ENCODE assay signal across 16 cellular contexts in the genomic region with DNA sequence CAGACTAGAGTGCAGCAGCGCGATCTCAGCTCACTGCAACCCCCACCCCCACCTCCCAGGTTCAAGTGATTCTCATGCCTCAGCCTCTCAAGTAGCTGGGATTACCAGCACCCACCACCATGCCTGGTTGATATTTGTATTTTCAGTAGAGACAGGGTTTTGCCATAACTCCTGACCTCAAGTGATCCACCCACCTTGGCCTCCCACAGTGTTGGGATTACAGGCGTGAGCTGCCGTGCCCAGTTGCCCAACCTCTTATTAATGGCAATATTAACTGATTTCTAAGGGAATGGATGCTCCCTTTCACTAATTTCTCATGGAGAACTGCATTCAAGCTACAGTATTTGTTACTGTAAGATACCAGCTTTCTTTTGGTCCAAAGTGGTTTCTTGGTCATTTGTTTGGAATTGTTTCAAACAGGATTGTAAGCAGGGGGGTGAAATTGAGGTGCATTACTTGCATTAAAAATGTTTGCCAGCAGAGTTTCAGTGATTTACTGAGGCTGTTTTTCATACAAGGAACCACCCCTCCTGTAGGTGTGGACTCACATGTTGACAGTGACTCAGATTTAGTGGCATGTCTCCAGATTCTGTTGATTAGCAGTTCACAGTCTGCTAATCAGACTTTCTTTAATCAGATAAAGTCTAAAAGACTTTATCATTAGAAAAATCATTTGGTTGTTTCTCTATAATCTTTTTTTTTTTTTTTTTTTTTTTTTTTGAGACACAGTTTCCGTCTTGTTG. TPM values are rescaled to one million over a fixed set of nuclear protein-coding genes. Genes with fewer than 3 reads are reported as not detected.
DNase-seq lines count a peak whose midpoint lies in the region; ATAC-seq, FAIRE-seq and TF ChIP-seq lines count a peak whose summit lies in the region.
"Had no signal": no experiment of that assay in that cellular context is flagged by ENCODE, and none has a peak within 500 bp of the region (broad histone marks: within the 10 kb centered on the region; RNA-seq: fewer than 3 reads in every experiment).

No MANE protein-coding gene starts in this region.

- H3K36me3 ChIP-seq in keratinocyte (ENCODE audit: control insufficient read depth in 2 of 2, extremely low read depth in 1 of 2, insufficient read depth in 2 of 2, low read length in 2 of 2): no peaks in the 10 kb centered on the region
- H3K36me3 ChIP-seq: right lobe of liver had no signal

- H3K4me1 ChIP-seq in keratinocyte (ENCODE audit: control insufficient read depth, extremely low read depth, insufficient read depth, low read length): peaks cover 14% of the 10 kb centered on the region
- H3K4me1 ChIP-seq: right lobe of liver had no signal

- no peak overlapping the region for H3K9ac ChIP-seq in keratinocyte (ENCODE audit: control insufficient read depth, extremely low read depth, insufficient read depth, low read length)

- no peak overlapping the region for H3K4me3 ChIP-seq in keratinocyte (ENCODE audit: control insufficient read depth in 2 of 3, extremely low read depth in 1 of 3, insufficient read depth in 2 of 3, low read depth in 1 of 3, low read length in 3 of 3)
- H3K4me3 ChIP-seq: right lobe of liver had no signal

- H2AFZ ChIP-seq in keratinocyte (ENCODE audit: control insufficient read depth, low read length): no peak overlapping the region

- peak overlapping the region; percentile 54 for H3K4me2 ChIP-seq in keratinocyte (ENCODE audit: control insufficient read depth, extremely low read depth, insufficient read depth, low read depth, low read length)

- H3K27ac ChIP-seq in C4-2B (peak overlapping the region; percentile 35; the same call in 1 of the 2 replicates), keratinocyte (ENCODE audit: control insufficient read depth, insufficient read depth, low read length) (peak overlapping the region; percentile 25)
- H3K27ac ChIP-seq: right lobe of liver had no signal

- DNase-seq in HEK293T (ENCODE audit: extremely low spot score) (no peak), astrocyte of the hippocampus (ENCODE audit: low read depth, low spot score) (peak; percentile 10), keratinocyte (ENCODE audit: low read depth, low spot score) (no peak), GM12891 (ENCODE audit: insufficient read length, low spot score) (no peak), HK-2 (ENCODE audit: unreplicated experiment) (no peak), NCI-H1417 (lab: John Stamatoyannopoulos, UW) (no peak), Right ventricle myocardium inferior (ENCODE audit: missing footprints) (no peak)
- DNase-seq: activated CD4-positive, alpha-beta T cell treated with anti-CD3 and anti-CD28 coated beads for 48 hours; activated gamma-delta T cell treated with Interleukin-2 at 50 U/mL for 16 hours; hypothalamus; NCI-H524; right lobe of liver had no signal

- TF ChIP-seq CTCF in C4-2B (conservative IDR thresholded peaks at IDR 0.05) (peak; percentile 8; the same call in 1 of the 2 replicates), keratinocyte (optimal IDR thresholded peaks at IDR 0.05 in 1 of 3, IDR thresholded peaks at IDR 0.05 in 1 of 3, conservative IDR thresholded peaks at IDR 0.05 in 1 of 3; ENCODE audit: extremely low read depth in 1 of 3, insufficient read depth in 2 of 3, low read length in 3 of 3) (no peak)

- POLR2A ChIA-PET in HEK293T (lab: Yijun Ruan, JAX): interaction anchor here (0.6 kb wide), 1 partner anchor 915 kb away, joined by 3 read pairs; no protein-coding TSS in a partner anchor

- no peaks in the 10 kb centered on the region for H3K27me3 ChIP-seq in keratinocyte (ENCODE audit: control insufficient read depth, extremely low read depth, insufficient read depth, low read length)
- H3K27me3 ChIP-seq: right lobe of liver had no signal

- no peaks in the 10 kb centered on the region for H3K9me1 ChIP-seq in keratinocyte (ENCODE audit: control insufficient read depth, extremely low read depth, insufficient read depth, low read length)

- H3K9me3 ChIP-seq in keratinocyte (ENCODE audit: control insufficient read depth, low read depth, low read length): no peaks in the 10 kb centered on the region
- H3K9me3 ChIP-seq: right lobe of liver had no signal

- ATAC-seq in Right ventricle myocardium inferior: no peak

- dilution Hi-C loops in keratinocyte (cut with MboI; ENCODE audit: extremely low pct_ligation_motif_present, low sequenced_read_pairs): no loop called here

- no peaks in the 10 kb centered on the region for H3K79me2 ChIP-seq in keratinocyte (ENCODE audit: control insufficient read depth, insufficient read depth, low read length)

- FAIRE-seq in keratinocyte (lab: Jason Lieb, UNC) (peak; percentile 53), GM12891 (lab: Jason Lieb, UNC) (no peak)
- FAIRE-seq: colon had no signal

- no peaks in the 10 kb centered on the region for H4K20me1 ChIP-seq in keratinocyte (ENCODE audit: control insufficient read depth, extremely low read depth, insufficient read depth, low read length)

- TF ChIP-seq POLR2A in GM12891 (IDR thresholded peaks at IDR 0.05; ENCODE audit: low read depth, low read length): no peak

- CTCF ChIA-PET in HEK293T (lab: Yijun Ruan, JAX): interaction anchor here (0.7 kb wide), 1 partner anchor 74 kb away, joined by 3 read pairs; no protein-coding TSS in a partner anchor

- intact Hi-C loops in Right ventricle myocardium inferior (cut with DNase I): loop anchor here (5.0 to 10.0 kb wide), 4 partner anchors 37 to 378 kb away; no protein-coding TSS in a partner anchor

TF ChIP-seq in HEK293T, 16 proteins besides CTCF, POLR2A, EP300 and RAD21:
- no peak for TF ChIP-seq ARNT (IDR thresholded peaks at IDR 0.05)
- TF ChIP-seq, protein P1, sequence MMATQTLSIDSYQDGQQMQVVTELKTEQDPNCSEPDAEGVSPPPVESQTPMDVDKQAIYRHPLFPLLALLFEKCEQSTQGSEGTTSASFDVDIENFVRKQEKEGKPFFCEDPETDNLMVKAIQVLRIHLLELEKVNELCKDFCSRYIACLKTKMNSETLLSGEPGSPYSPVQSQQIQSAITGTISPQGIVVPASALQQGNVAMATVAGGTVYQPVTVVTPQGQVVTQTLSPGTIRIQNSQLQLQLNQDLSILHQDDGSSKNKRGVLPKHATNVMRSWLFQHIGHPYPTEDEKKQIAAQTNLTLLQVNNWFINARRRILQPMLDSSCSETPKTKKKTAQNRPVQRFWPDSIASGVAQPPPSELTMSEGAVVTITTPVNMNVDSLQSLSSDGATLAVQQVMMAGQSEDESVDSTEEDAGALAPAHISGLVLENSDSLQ (IDR thresholded peaks at IDR 0.05): 0 out of 2 replicates have a peak, but pooled peaks have one; percentile 19

TF ChIP-seq in GM12891, 5 proteins besides CTCF, POLR2A, EP300 and RAD21:
- TF ChIP-seq POLR2AphosphoS5 (IDR thresholded peaks at IDR 0.05; ENCODE audit: low read depth, low read length): no peak
- TF ChIP-seq PAX5 (IDR thresholded peaks at IDR 0.05; ENCODE audit: insufficient read depth, low read length, severe bottlenecking): no peak
- TF ChIP-seq SPI1 (IDR thresholded peaks at IDR 0.05; ENCODE audit: low read depth, low read length): no peak
- no peak for TF ChIP-seq TAF1 (IDR thresholded peaks at IDR 0.05; ENCODE audit: low read depth, low read length)
- no peak for TF ChIP-seq POU2F2 (IDR thresholded peaks at IDR 0.05; ENCODE audit: low read depth, low read length)

RNA-seq across cellular contexts. Expression of a gene that starts 3.9 kb away (rescaled TPM):
- 0.66 to 1.2 TPM (median 0.99 TPM) in 3 replicates for polyA plus RNA-seq in keratinocyte
- polyA plus RNA-seq in keratinocyte (2011; ENCODE audit: low read depth): 0.81 TPM
- polyA plus RNA-seq in keratinocyte (2011; cell fraction: cytosol; rRNA removed): 0.40 and 0.62 TPM in 2 replicates
- polyA plus RNA-seq in keratinocyte (2011; cell fraction: nucleus; rRNA removed): 1.3 and 1.4 TPM in 2 replicates
- polyA plus RNA-seq in keratinocyte (2012; ENCODE audit: low replicate concordance): 0.80 and 1.0 TPM in 2 replicates
- polyA minus RNA-seq in keratinocyte: 2.9 to 5.8 TPM (median 3.9 TPM) in 3 replicates
- polyA minus RNA-seq in keratinocyte (2011; cell fraction: cytosol; rRNA and poly(A)+ RNA removed): 0.96 TPM
- polyA minus RNA-seq in keratinocyte (2011; cell fraction: nucleus; rRNA and poly(A)+ RNA removed): 1.8 and 2.2 TPM in 2 replicates
- 2.5 TPM for polyA plus RNA-seq in GM12891 (2012; ENCODE audit: low read depth, missing spikeins)
- total RNA-seq in Right ventricle myocardium inferior: 36.3 TPM

RNA-seq across cellular contexts. Expression of a gene that starts 59.3 kb away (rescaled TPM):
- not detected in 3 replicates for polyA plus RNA-seq in keratinocyte
- polyA plus RNA-seq in keratinocyte (2011; ENCODE audit: low read depth): not detected
- polyA plus RNA-seq in keratinocyte (2011; cell fraction: cytosol; rRNA removed): not detected in 2 replicates
- polyA plus RNA-seq in keratinocyte (2011; cell fraction: nucleus; rRNA removed): not detected in 2 replicates
- not detected in 2 replicates for polyA plus RNA-seq in keratinocyte (2012; ENCODE audit: low replicate concordance)
- not detected in 3 replicates for polyA minus RNA-seq in keratinocyte
- polyA minus RNA-seq in keratinocyte (2011; cell fraction: cytosol; rRNA and poly(A)+ RNA removed): not detected
- polyA minus RNA-seq in keratinocyte (2011; cell fraction: nucleus; rRNA and poly(A)+ RNA removed): not detected in 2 replicates
- not detected for polyA plus RNA-seq in GM12891 (2012; ENCODE audit: low read depth, missing spikeins)
- total RNA-seq in Right ventricle myocardium inferior: not detected
- total RNA-seq: right lobe of liver, ureter had no signal
- polyA plus RNA-seq: CD14-positive monocyte had no signal
